ENCODE assay signal across 24 cellular contexts in genomic region chr19:23312515-23312914, GRCh38.
"Had no signal": no experiment of that assay in that cellular context is flagged by ENCODE, and none has a peak within 500 bp of the region (broad histone marks: within the 10 kb centered on the region; RNA-seq: fewer than 3 reads in every experiment).

No MANE protein-coding gene starts in this region.

- H3K27me3 ChIP-seq: adrenal gland, ascending aorta, brain microvascular endothelial cell, colonic mucosa, dorsolateral prefrontal cortex, heart right ventricle, right lobe of liver, stomach, suprapubic skin, tibial nerve had no signal

- H3K27ac ChIP-seq: adrenal gland, ascending aorta, brain microvascular endothelial cell, colonic mucosa, dorsolateral prefrontal cortex, heart right ventricle, lower lobe of right lung, right lobe of liver, stomach, suprapubic skin, tibial nerve had no signal

- H3K4me1 Mint-ChIP-seq: naive B cell; neural crest cell; stimulated activated memory B cell treated with anti-CD40 and anti-IgM and Interleukin-4, amounts not matched to agents 10 μg/mL and 1 μg/mL and 100 μg/mL, for 72 hours; WTC11 had no signal

- H3K27ac Mint-ChIP-seq: activated naive CD8-positive, alpha-beta T cell; effector memory CD8-positive, alpha-beta T cell; stimulated activated memory B cell treated with anti-CD40 and anti-IgM and Interleukin-4, amounts not matched to agents 10 μg/mL and 1 μg/mL and 100 μg/mL, for 72 hours; WTC11 had no signal

- H3K36me3 ChIP-seq: adrenal gland, ascending aorta, brain microvascular endothelial cell, colonic mucosa, heart right ventricle, lower lobe of right lung, right lobe of liver, suprapubic skin had no signal

- H3K27me3 Mint-ChIP-seq: activated naive CD8-positive, alpha-beta T cell; naive B cell; stimulated activated memory B cell treated with anti-CD40 and anti-IgM and Interleukin-4, amounts not matched to agents 10 μg/mL and 1 μg/mL and 100 μg/mL, for 72 hours had no signal

- H3K4me3 ChIP-seq: adrenal gland, ascending aorta, colonic mucosa, dorsolateral prefrontal cortex, heart right ventricle, lower lobe of right lung, right lobe of liver, stomach, suprapubic skin, tibial nerve had no signal

- H3K4me1 ChIP-seq: adrenal gland, ascending aorta, colonic mucosa, heart right ventricle, lower lobe of right lung, right lobe of liver, stomach, suprapubic skin, tibial nerve had no signal

- H3K36me3 Mint-ChIP-seq: naive B cell; stimulated activated memory B cell treated with anti-CD40 and anti-IgM and Interleukin-4, amounts not matched to agents 10 μg/mL and 1 μg/mL and 100 μg/mL, for 72 hours had no signal

- H3K4me3 Mint-ChIP-seq: activated naive CD8-positive, alpha-beta T cell; effector memory CD8-positive, alpha-beta T cell; naive B cell; neural crest cell; stimulated activated memory B cell treated with anti-CD40 and anti-IgM and Interleukin-4, amounts not matched to agents 10 μg/mL and 1 μg/mL and 100 μg/mL, for 72 hours; WTC11 had no signal

- H3K9me3 ChIP-seq: adrenal gland, colonic mucosa, right lobe of liver had no signal

- DNase-seq: activated T-cell treated with anti-CD3 and anti-CD28 coated beads, Interleukin-2, amount 50 U/mL, for 1 hour; adrenal gland; brain microvascular endothelial cell; colonic mucosa; dorsolateral prefrontal cortex; effector memory CD8-positive, alpha-beta T cell; heart right ventricle; islet precursor cell; lower lobe of right lung; naive B cell; occipital lobe; right lobe of liver; small intestine; stimulated activated CD4-positive, alpha-beta T cell treated with anti-CD3 and anti-CD28 coated beads, Interleukin-15, amount 100 ng/mL, for 24 hours; stomach; T-helper 9 cell had no signal

- ATAC-seq: effector memory CD8-positive, alpha-beta T cell; heart right ventricle; left lobe of liver; lower lobe of right lung; right lobe of liver; stimulated activated memory B cell treated with anti-CD40 and anti-IgM and Interleukin-4, amounts not matched to agents 10 μg/mL and 1 μg/mL and 100 μg/mL, for 72 hours; WTC11 had no signal
